17 cellular contexts compared by ENCODE assay signal in the genomic region with DNA sequence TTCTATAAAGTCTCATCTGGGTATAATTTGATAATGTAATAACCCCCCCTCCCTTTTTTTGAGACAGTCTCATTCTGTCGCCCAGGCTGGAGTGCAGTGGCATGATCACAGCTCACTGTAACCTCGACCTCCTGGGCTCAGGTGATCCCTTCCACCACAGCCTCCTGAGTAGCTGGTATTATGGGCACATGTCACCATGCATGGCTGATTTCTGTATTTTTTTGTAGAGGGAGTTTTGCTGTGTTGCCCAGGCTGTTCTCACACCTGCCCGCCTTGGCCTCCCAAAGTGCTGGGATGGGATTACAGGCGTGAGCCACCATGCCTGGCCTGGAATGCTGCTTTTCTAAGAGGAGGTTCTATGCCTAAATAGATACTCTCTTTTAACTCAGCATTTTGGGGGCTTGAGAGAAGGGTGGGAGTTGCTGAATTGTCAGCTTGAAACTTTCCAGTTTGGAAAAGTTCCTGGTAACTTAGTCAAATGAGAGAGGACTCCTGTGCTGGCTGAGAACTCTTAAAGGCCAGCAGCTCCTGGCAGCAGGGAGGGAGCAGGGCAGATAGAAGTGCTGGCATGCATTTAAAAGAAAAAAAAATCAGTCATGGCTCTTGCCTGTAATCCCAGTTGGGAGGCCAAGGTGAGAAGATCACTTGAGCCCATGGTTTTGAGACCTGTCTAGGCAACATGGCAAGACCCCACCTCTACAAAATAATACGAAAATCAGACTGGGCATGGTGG. TPM values are rescaled to one million over a fixed set of nuclear protein-coding genes. Genes with fewer than 3 reads are reported as not detected.
DNase-seq lines count a peak whose midpoint lies in the region; ATAC-seq and TF ChIP-seq lines count a peak whose summit lies in the region.
"Had no signal": no experiment of that assay in that cellular context is flagged by ENCODE, and none has a peak within 500 bp of the region (broad histone marks: within the 10 kb centered on the region; RNA-seq: fewer than 3 reads in every experiment).

No MANE protein-coding gene starts in this region.

- H3K4me3 ChIP-seq in HL-60 (replicated peaks; ENCODE audit: insufficient read depth, low read length) (no peak overlapping the region), neural progenitor cell (no peak overlapping the region), uterus (no peak overlapping the region), coronary artery (no peak overlapping the region)
- H3K4me3 ChIP-seq: tibial nerve had no signal

- no peak for TF ChIP-seq POLR2A in uterus (IDR thresholded peaks at IDR 0.05)

- H3K4me2 ChIP-seq in neural progenitor cell: no peak overlapping the region

- H3K4me3 Mint-ChIP-seq in neural progenitor cell: no peak overlapping the region
- H3K4me3 Mint-ChIP-seq: natural killer cell treated with Interleukin-12 subunit alpha and Interleukin-12 subunit beta and Interleukin-15 and Interleukin-18, amount 100 ng/mL, for 72 hours; T-helper 1 cell treated with Interleukin-12 subunit alpha and Interleukin-12 subunit beta and Interleukin-4 antibody, amounts not matched to agents 30 μg/mL and 1 μg/mL, for 36 hours had no signal

- H3K9me3 Mint-ChIP-seq in neural progenitor cell: peaks cover 6% of the 10 kb centered on the region
- H3K9me3 Mint-ChIP-seq: natural killer cell treated with Interleukin-12 subunit alpha and Interleukin-12 subunit beta and Interleukin-15 and Interleukin-18, amount 100 ng/mL, for 72 hours; T-helper 1 cell treated with Interleukin-12 subunit alpha and Interleukin-12 subunit beta and Interleukin-4 antibody, amounts not matched to agents 30 μg/mL and 1 μg/mL, for 36 hours had no signal

- H3K27me3 Mint-ChIP-seq in neural progenitor cell (ENCODE audit: insufficient read depth, low read depth): no peaks in the 10 kb centered on the region
- H3K27me3 Mint-ChIP-seq: natural killer cell treated with Interleukin-12 subunit alpha and Interleukin-12 subunit beta and Interleukin-15 and Interleukin-18, amount 100 ng/mL, for 72 hours had no signal

- no peak for TF ChIP-seq CTCF in HL-60 (IDR thresholded peaks at IDR 0.05; ENCODE audit: insufficient read depth, low read length)
- TF ChIP-seq CTCF in neural progenitor cell (IDR thresholded peaks at IDR 0.05): no peak
- TF ChIP-seq CTCF in uterus (IDR thresholded peaks at IDR 0.05): no peak
- TF ChIP-seq CTCF in coronary artery (IDR thresholded peaks at IDR 0.05): no peak

- no peak for ATAC-seq in HG02884 (IDR thresholded peaks at IDR 0.05; ENCODE audit: unreplicated experiment)
- ATAC-seq: natural killer cell treated with Interleukin-12 subunit alpha and Interleukin-12 subunit beta and Interleukin-15 and Interleukin-18, amount 100 ng/mL, for 72 hours had no signal

- H3K27me3 ChIP-seq in HL-60 (ENCODE audit: insufficient read depth, poor library complexity, severe bottlenecking) (no peaks in the 10 kb centered on the region), neural progenitor cell (no peaks in the 10 kb centered on the region), uterus (no peaks in the 10 kb centered on the region)
- H3K27me3 ChIP-seq: tibial nerve had no signal

- no peaks in the 10 kb centered on the region for H3F3A ChIP-seq in neural progenitor cell (ENCODE audit: low read depth)

- H3K27ac ChIP-seq in HL-60 (replicated peaks): peak overlapping the region; percentile 26; the same call in 1 of the 2 replicates
- H3K27ac ChIP-seq in neural progenitor cell: no peak overlapping the region
- H3K27ac ChIP-seq in uterus: no peak overlapping the region
- H3K27ac ChIP-seq in coronary artery: peak overlapping the region in 1 of 2 donors; percentile 65
- H3K27ac ChIP-seq: tibial nerve had no signal

- H2AFZ ChIP-seq in neural progenitor cell (replicated peaks): no peak overlapping the region

- intact Hi-C loops in uterus (cut with DNase I; ENCODE audit: low total_unique reads): no loop called here

- peaks cover 11% of the 10 kb centered on the region for H3K4me1 Mint-ChIP-seq in neural progenitor cell

- no peaks in the 10 kb centered on the region for H3K4me1 ChIP-seq in neural progenitor cell
- H3K4me1 ChIP-seq in uterus: no peaks in the 10 kb centered on the region

- no peaks in the 10 kb centered on the region for H3K36me3 ChIP-seq in neural progenitor cell
- no peaks in the 10 kb centered on the region for H3K36me3 ChIP-seq in uterus

- peak overlapping the region; percentile 74 for H3K27ac Mint-ChIP-seq in neural progenitor cell
- H3K27ac Mint-ChIP-seq: natural killer cell treated with Interleukin-12 subunit alpha and Interleukin-12 subunit beta and Interleukin-15 and Interleukin-18, amount 100 ng/mL, for 72 hours; T-helper 1 cell treated with Interleukin-12 subunit alpha and Interleukin-12 subunit beta and Interleukin-4 antibody, amounts not matched to agents 30 μg/mL and 1 μg/mL, for 36 hours had no signal

- peaks cover 17% of the 10 kb centered on the region for H3K36me3 Mint-ChIP-seq in neural progenitor cell
- H3K36me3 Mint-ChIP-seq: natural killer cell treated with Interleukin-12 subunit alpha and Interleukin-12 subunit beta and Interleukin-15 and Interleukin-18, amount 100 ng/mL, for 72 hours had no signal

- H3K79me2 ChIP-seq in neural progenitor cell (ENCODE audit: low read depth): peaks cover 75% of the 10 kb centered on the region

- H4K20me1 ChIP-seq in neural progenitor cell (ENCODE audit: low read depth): peaks cover 24% of the 10 kb centered on the region

- DNase-seq in DMS53 treated with DMSO at 0.1 percent for 48 hours (lab: John Stamatoyannopoulos, UW; ENCODE audit: unreplicated experiment) (peak; percentile 42), HL-60 (ENCODE audit: low read depth in 1 of 2, low spot score in 1 of 2) (no peak), glomerular visceral epithelial cell (ENCODE audit: extremely low spot score) (peak; percentile 30), neural progenitor cell (ENCODE audit: low spot score) (no peak), uterus (no peak), coronary artery (ENCODE audit: low spot score) (no peak), HCEC 1CT (no peak)
- DNase-seq: COR-L47, foreskin fibroblast, islet precursor cell, MV-4-11, NCI-H345, small intestine had no signal

- no peaks in the 10 kb centered on the region for H3K9me3 ChIP-seq in neural progenitor cell (ENCODE audit: low read depth)
- no peaks in the 10 kb centered on the region for H3K9me3 ChIP-seq in uterus
- H3K9me3 ChIP-seq: tibial nerve had no signal

- no peak overlapping the region for H3K9ac ChIP-seq in neural progenitor cell

RNA-seq across cellular contexts. Expression of gene NUDT4, which starts 13.0 kb away (rescaled TPM):
- total RNA-seq in neural progenitor cell (ENCODE audit: low replicate concordance) (56.3 and 89.8 TPM in 2 replicates), uterus (100 to 1,000 TPM in 1 of 4 donors, 10 to 100 TPM in 3; 15.1 to 107 (median 52.8) TPM)

RNA-seq across cellular contexts. Expression of gene UBE2N, which starts 51.0 kb away (rescaled TPM):
- total RNA-seq in neural progenitor cell (ENCODE audit: low replicate concordance): 82.6 and 116 TPM in 2 replicates
- total RNA-seq in uterus: 100 to 1,000 TPM in 1 of 4 donors, 10 to 100 TPM in 3; 22.4 to 102 (median 31.4) TPM

Comparison
In these comparisons a context has a peak if more than half of its experiments do, and no peak if none do; other contexts are left out.
1. DNase-seq: peak in DMS53 treated with DMSO at 0.1 percent for 48 hours (single experiment) and glomerular visceral epithelial cell (single experiment); none in HL-60 (0 of 2), neural progenitor cell (single experiment), uterus (0 of 2), coronary artery (single experiment) and HCEC 1CT (single experiment).